In genomic region chr7:1735262-1735661, GRCh38 we compare ENCODE assay signal across 22 cellular contexts.
"Had no signal": no experiment of that assay in that cellular context is flagged by ENCODE, and none has a peak within 500 bp of the region (broad histone marks: within the 10 kb centered on the region; RNA-seq: fewer than 3 reads in every experiment).

No MANE protein-coding gene starts in this region.

- H3K9me3 ChIP-seq: lower lobe of right lung, ovary, sigmoid colon, testis, upper lobe of right lung had no signal

- FAIRE-seq: endometrium, frontal cortex, islet of Langerhans had no signal

- ATAC-seq: esophagus mucosa; heart right ventricle; left lobe of liver; lower lobe of right lung; natural killer cell; stimulated activated naive B cell treated with anti-CD40 and anti-IgM and Interleukin-4, amounts not matched to agents 10 μg/mL and 1 μg/mL and 100 μg/mL, for 72 hours; stimulated activated naive CD8-positive, alpha-beta T cell treated with anti-CD3 and anti-CD28 coated beads, Interleukin-15, amount 100 ng/mL, for 72 hours; upper lobe of right lung had no signal

- H3K4me1 ChIP-seq: heart right ventricle, lower lobe of right lung, right atrium auricular region, sigmoid colon, testis, tibial nerve, upper lobe of right lung had no signal

- H3K36me3 ChIP-seq: lower lobe of right lung, ovary, sigmoid colon, tibial nerve, upper lobe of right lung had no signal

- H3K27ac ChIP-seq: heart right ventricle, lower lobe of right lung, ovary, right atrium auricular region, sigmoid colon, skin epidermis, testis, tibial nerve, upper lobe of right lung had no signal

- H3K27me3 ChIP-seq: heart right ventricle, ovary, right atrium auricular region, testis had no signal

- H3K4me3 ChIP-seq: heart right ventricle, lower lobe of right lung, ovary, right atrium auricular region, sigmoid colon, skin epidermis, testis, tibial nerve, upper lobe of right lung had no signal

- DNase-seq: effector memory CD4-positive, alpha-beta T cell; heart right ventricle; hypothalamus; lower lobe of right lung; natural killer cell; nucleus accumbens; ovary; sigmoid colon; stimulated activated CD4-positive, alpha-beta T cell treated with anti-CD3 and anti-CD28 coated beads, Interleukin-2, amount 100 ng/mL, for 24 hours; stimulated activated CD4-positive, alpha-beta T cell treated with anti-CD3 and anti-CD28 coated beads, Interleukin-4, amount 100 ng/mL, for 4 hours; stimulated activated naive B cell treated with anti-CD40 and anti-IgM and Interleukin-4, amounts not matched to agents 10 μg/mL and 1 μg/mL and 100 μg/mL, for 72 hours; stimulated activated naive CD8-positive, alpha-beta T cell treated with anti-CD3 and anti-CD28 coated beads, Interleukin-15, amount 100 ng/mL, for 72 hours; testis; upper lobe of right lung had no signal
